In the genomic region with DNA sequence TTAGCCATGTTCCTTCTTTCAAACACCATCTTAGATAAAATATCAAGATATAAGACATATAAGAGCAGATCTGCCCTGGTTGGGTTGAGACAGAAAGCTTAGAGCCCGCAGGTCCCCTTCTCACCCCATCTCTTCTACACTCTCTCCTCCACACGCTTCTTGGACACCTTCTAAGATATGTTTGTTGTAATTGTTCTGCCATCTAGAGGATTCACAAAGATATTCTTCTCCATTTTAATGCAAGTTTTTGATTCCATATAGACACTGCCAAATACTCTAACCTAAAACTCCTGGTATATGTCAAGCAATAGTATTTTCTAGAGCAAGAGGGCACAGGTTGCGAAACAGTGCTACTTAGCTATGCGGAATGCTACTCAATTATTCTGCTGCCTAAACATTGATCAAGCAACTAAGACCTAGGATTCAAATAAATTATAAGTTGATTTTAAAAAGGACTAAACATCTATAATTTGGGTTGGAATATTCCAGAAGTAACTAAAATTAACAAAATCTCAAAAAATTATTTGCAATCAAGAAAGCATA, we compare ENCODE assay signal across 2 cellular contexts.
TF ChIP-seq lines count a peak whose summit lies in the region.

No MANE protein-coding gene starts in this region.

TF ChIP-seq in HCT116, 20 proteins besides CTCF, POLR2A, EP300 and RAD21:
- no peak for TF ChIP-seq FOSL1 (IDR thresholded peaks at IDR 0.05; ENCODE audit: low read depth)
TF ChIP-seq in HCT116: peak in this region for 0.

TF ChIP-seq in K562, 482 proteins besides CTCF, POLR2A, EP300 and RAD21:
- TF ChIP-seq TRIM24 (IDR thresholded peaks at IDR 0.05) (no peak), ZNF778 (CRISPR knock-in tag; IDR thresholded peaks at IDR 0.05) (no peak), NCOA6 (IDR thresholded peaks at IDR 0.05) (no peak), SOX6 (IDR thresholded peaks at IDR 0.05) (no peak), CEBPB (tag; IDR thresholded peaks at IDR 0.05) (0 out of 2 replicates have a peak, but pooled peaks have one; percentile 18)
